ENCODE assay signal across 13 cellular contexts in genomic region chr11:32713496-32713895, GRCh38.
DNase-seq lines count a peak whose midpoint lies in the region; ATAC-seq, FAIRE-seq and TF ChIP-seq lines count a peak whose summit lies in the region.
"Had no signal": no experiment of that assay in that cellular context is flagged by ENCODE, and none has a peak within 500 bp of the region (broad histone marks: within the 10 kb centered on the region; RNA-seq: fewer than 3 reads in every experiment).

No MANE protein-coding gene starts in this region.

- intact Hi-C loops in right lobe of liver (cut with DNase I) (no loop called here), transverse colon (cut with DNase I; ENCODE audit: low total_unique reads) (no loop called here), kidney (cut with DNase I) (no loop called here)

- H3K56ac ChIP-seq in H9 (ENCODE audit: insufficient read length, low read depth, low read length): no peak overlapping the region

- no peak overlapping the region for H2AK5ac ChIP-seq in H9 (ENCODE audit: insufficient read length, low read length)

- no peak overlapping the region for H3K18ac ChIP-seq in H9 (ENCODE audit: insufficient read length, low read depth, low read length)

- no peaks in the 10 kb centered on the region for H3K79me1 ChIP-seq in H9 (ENCODE audit: insufficient read depth, low read depth, low read length, poor library complexity, severe bottlenecking)

- H4K20me1 ChIP-seq in H9 (ENCODE audit: control insufficient read depth, insufficient read depth, insufficient read length): no peaks in the 10 kb centered on the region

- H2BK5ac ChIP-seq in H9 (ENCODE audit: insufficient read length, low read length): no peak overlapping the region

- H3K27me3 Mint-ChIP-seq in H9 (ENCODE audit: low read depth): no peaks in the 10 kb centered on the region; the same call in 1 of the 2 replicates

- no peak overlapping the region for H3K4me3 Mint-ChIP-seq in H9
- H3K4me3 Mint-ChIP-seq: activated naive CD8-positive, alpha-beta T cell; T-helper 2 cell treated with Interferon-gamma antibody and Interleukin-4, amounts not matched to agents 5 μg/mL and 100 μg/mL, for 36 hours had no signal

- H3K4me1 ChIP-seq in BE2C: no peaks in the 10 kb centered on the region
- H3K4me1 ChIP-seq in H9 (ENCODE audit: insufficient read depth, low read length): no peaks in the 10 kb centered on the region
- peaks cover 0 to 3% (median 0%) of the 10 kb centered on the region in 4 donors for H3K4me1 ChIP-seq in right lobe of liver
- H3K4me1 ChIP-seq in transverse colon: no peaks in the 10 kb centered on the region
- H3K4me1 ChIP-seq in kidney (ENCODE audit: control insufficient read depth in 1 of 2, insufficient read depth in 1 of 2, low read depth in 1 of 2, low read length in 2 of 2): no peaks in the 10 kb centered on the region

- no peak overlapping the region for H2BK12ac ChIP-seq in H9 (ENCODE audit: insufficient read length, low read depth, low read length)

- H3K4me1 Mint-ChIP-seq in H9: no peaks in the 10 kb centered on the region

- no peak overlapping the region for H3K4ac ChIP-seq in H9 (ENCODE audit: low read depth, low read length)

- no peak overlapping the region for H4K8ac ChIP-seq in H9 (replicated peaks; ENCODE audit: insufficient read length, low read depth, low read length)

- H3K79me2 ChIP-seq in H9 (ENCODE audit: insufficient read depth, low read length): no peaks in the 10 kb centered on the region

- DNase-seq in BE2C (no peak), H9 (no peak), SW480 (ENCODE audit: low spot score) (peak; percentile 21), right lobe of liver (no peak), transverse colon (no peak), anterior cingulate cortex (lab: John Stamatoyannopoulos, UW) (no peak), NCI-H2081 treated with DMSO at 0.1 percent for 48 hours (lab: John Stamatoyannopoulos, UW) (no peak), kidney (no peak)
- DNase-seq: glutamatergic neuron, NCI-H187 had no signal

- WGBS in H9 (ENCODE audit: extremely low coverage, insufficient read length, low lambda C conversion rate): no CpG with 5 or more reads among the region's 1 CpG
- 27% methylated on average over 1 of the region's 1 CpG for WGBS in right lobe of liver (ENCODE audit: insufficient coverage, low coverage, low lambda C conversion rate, missing lambda C conversion rate)
- WGBS in transverse colon (ENCODE audit: low coverage in 1 of 2), 2 donors: 29% methylated on average over 1 of the region's 1 CpG; no CpG with 5 or more reads in 1 of the 2 donors

- H3T11ph ChIP-seq in H9 (ENCODE audit: low read length): no peak overlapping the region

- no peak overlapping the region for H2BK15ac ChIP-seq in H9 (ENCODE audit: low read depth, low read length)

- H3K27ac Mint-ChIP-seq in H9: no peak overlapping the region
- H3K27ac Mint-ChIP-seq: activated naive CD8-positive, alpha-beta T cell; T-helper 2 cell treated with Interferon-gamma antibody and Interleukin-4, amounts not matched to agents 5 μg/mL and 100 μg/mL, for 36 hours had no signal

- no peaks in the 10 kb centered on the region for H3K9me3 ChIP-seq in BE2C
- no peaks in the 10 kb centered on the region for H3K9me3 ChIP-seq in H9 (ENCODE audit: control insufficient read depth, low read depth, low read length)
- no peaks in the 10 kb centered on the region for H3K9me3 ChIP-seq in right lobe of liver
- no peaks in the 10 kb centered on the region for H3K9me3 ChIP-seq in transverse colon
- no peaks in the 10 kb centered on the region for H3K9me3 ChIP-seq in kidney (ENCODE audit: control insufficient read depth in 1 of 2, low read length in 2 of 2)

- no peak overlapping the region for H4K5ac ChIP-seq in H9 (ENCODE audit: insufficient read length, low read depth, low read length)

- H3K36me3 Mint-ChIP-seq in H9 (ENCODE audit: insufficient read depth in 1 of 3, low read depth in 3 of 3): no peaks in the 10 kb centered on the region
- H3K36me3 Mint-ChIP-seq: activated naive CD8-positive, alpha-beta T cell had no signal

- H3K27me3 ChIP-seq in BE2C (no peaks in the 10 kb centered on the region), H9 (ENCODE audit: insufficient read depth, low read length) (no peaks in the 10 kb centered on the region), right lobe of liver (no peaks in the 10 kb centered on the region), transverse colon (no peaks in the 10 kb centered on the region)

- H3K27ac ChIP-seq in H9 (ENCODE audit: insufficient read length, low read depth, low read length): no peak overlapping the region
- H3K27ac ChIP-seq in right lobe of liver: no peak overlapping the region
- no peak overlapping the region for H3K27ac ChIP-seq in transverse colon
- no peak overlapping the region for H3K27ac ChIP-seq in kidney (ENCODE audit: low read depth in 2 of 2, low read length in 2 of 2)

- no peak for FAIRE-seq in kidney (lab: Jason Lieb, UNC)
- FAIRE-seq: GM18507 had no signal

- H2BK120ac ChIP-seq in H9 (ENCODE audit: low read depth, low read length, poor library complexity, severe bottlenecking): no peak overlapping the region

- peak in 1 of 4 donors; percentile 42 for ATAC-seq in right lobe of liver

- H3K4me2 ChIP-seq in H9 (ENCODE audit: insufficient read depth, insufficient read length, low read length): no peak overlapping the region

- H4K91ac ChIP-seq in H9 (ENCODE audit: insufficient read length, low read depth, low read length): no peak overlapping the region

- H3K9me3 Mint-ChIP-seq in H9: no peaks in the 10 kb centered on the region
- H3K9me3 Mint-ChIP-seq: T-helper 2 cell treated with Interferon-gamma antibody and Interleukin-4, amounts not matched to agents 5 μg/mL and 100 μg/mL, for 36 hours had no signal

- H2BK20ac ChIP-seq in H9 (ENCODE audit: low read depth, low read length, poor library complexity, severe bottlenecking): no peak overlapping the region

- TF ChIP-seq POLR2A in right lobe of liver (IDR thresholded peaks at IDR 0.05): no peak
- no peak for TF ChIP-seq POLR2A in transverse colon (IDR thresholded peaks at IDR 0.05)

- TF ChIP-seq CTCF in BE2C (IDR thresholded peaks at IDR 0.05; ENCODE audit: low read depth, low read length) (peak; percentile 41), H9 (conservative IDR thresholded peaks at IDR 0.05) (peak; percentile 60), right lobe of liver (IDR thresholded peaks at IDR 0.05) (peak; percentile 26 to 35 (median 30)), transverse colon (IDR thresholded peaks at IDR 0.05) (no peak), kidney (IDR thresholded peaks at IDR 0.05; ENCODE audit: borderline replicate concordance, extremely low read depth, insufficient read depth) (no peak)

- no peaks in the 10 kb centered on the region for H3K23me2 ChIP-seq in H9 (ENCODE audit: insufficient read length, low read depth, low read length, poor library complexity, severe bottlenecking)

- no peak overlapping the region for H3K4me3 ChIP-seq in BE2C (ENCODE audit: low read depth, low read length)
- H3K4me3 ChIP-seq in right lobe of liver: no peak overlapping the region
- no peak overlapping the region for H3K4me3 ChIP-seq in transverse colon
- no peak overlapping the region for H3K4me3 ChIP-seq in kidney (ENCODE audit: low read length in 2 of 2)

- H3K36me3 ChIP-seq in BE2C: no peaks in the 10 kb centered on the region
- no peaks in the 10 kb centered on the region for H3K36me3 ChIP-seq in right lobe of liver
- H3K36me3 ChIP-seq in transverse colon: no peaks in the 10 kb centered on the region
- no peaks in the 10 kb centered on the region for H3K36me3 ChIP-seq in kidney (ENCODE audit: control insufficient read depth in 1 of 2, insufficient read depth in 2 of 2, low read length in 2 of 2)

- no peak overlapping the region for H2AFZ ChIP-seq in H9 (ENCODE audit: low read length)

- H3K9ac ChIP-seq in H9 (ENCODE audit: extremely low read depth, insufficient read length, low read length) (no peak overlapping the region), kidney (ENCODE audit: low read length in 2 of 2) (no peak overlapping the region)

- no peak for TF ChIP-seq EP300 in transverse colon (IDR thresholded peaks at IDR 0.05; ENCODE audit: low read depth)

- in situ Hi-C loops in transverse colon (cut with MboI; ENCODE audit: low pct_ligation_motif_present in 1 of 4, low pct_unique_long_range_greater_than_20kb in 1 of 4, low sequenced_read_pairs in 3 of 4): no loop called here

- no peak overlapping the region for H3K23ac ChIP-seq in H9 (ENCODE audit: insufficient read length, low read depth, low read length)

- no peak overlapping the region for H3K14ac ChIP-seq in H9 (ENCODE audit: insufficient read depth, low read length)

Comparison
In these comparisons a context has a peak if more than half of its experiments do, and no peak if none do; other contexts are left out.
1. CTCF ChIP-seq: peak in BE2C (single experiment), H9 (single experiment) and right lobe of liver (4 of 4); none in transverse colon (0 of 5) and kidney (single experiment).